In genomic region chr12:92133166-92133565, GRCh38 we compare ENCODE assay signal across 11 cellular contexts. TPM values are rescaled to one million over a fixed set of nuclear protein-coding genes. Genes with fewer than 3 reads are reported as not detected.
DNase-seq lines count a peak whose midpoint lies in the region; ATAC-seq and TF ChIP-seq lines count a peak whose summit lies in the region.
"Had no signal": no experiment of that assay in that cellular context is flagged by ENCODE, and none has a peak within 500 bp of the region (broad histone marks: within the 10 kb centered on the region; RNA-seq: fewer than 3 reads in every experiment).

No MANE protein-coding gene starts in this region.

- intact Hi-C loops in activated naive CD4-positive, alpha-beta T cell treated with anti-CD3 and anti-CD28 coated beads for 36 hours (cut with micrococcal nuclease) = loop anchor here (1.0 to 5.0 kb wide), 2 partner anchors 9 to 1439 kb away; partner anchors contain the start of gene SOCS2
- intact Hi-C loops in activated B cell treated with CpG ODN at 0.5 μM for 24 hours (cut with micrococcal nuclease) (no loop called here), right cardiac atrium (cut with DNase I) (loop anchor here in 2 of 4 donors (5.0 to 10.0 kb wide), 5 partner anchors 48 to 748 kb away; no protein-coding TSS in a partner anchor), thyroid gland (cut with DNase I) (no loop called here)

- H3K4me3 Mint-ChIP-seq in activated naive CD4-positive, alpha-beta T cell treated with anti-CD3 and anti-CD28 coated beads for 36 hours = peak overlapping the region; percentile 46
- H3K4me3 Mint-ChIP-seq in activated B cell treated with CpG ODN at 0.5 μM for 24 hours = peak overlapping the region; percentile 73

- TF ChIP-seq CTCF in activated B cell treated with CpG ODN at 0.5 μM for 24 hours (IDR thresholded peaks at IDR 0.05) = no peak
- TF ChIP-seq CTCF in thyroid gland (IDR thresholded peaks at IDR 0.05) = no peak

- POLR2A ChIA-PET in activated B cell treated with CpG ODN at 0.5 μM for 24 hours (lab: Charles Lee) = interaction anchor here (0.6 to 7.7 kb wide), 13 partner anchors 9 to 437 kb away, joined by 3 to 170 read pairs (median 4); partner anchors contain the start of gene BTG1

- H3K4me3 ChIP-seq in right cardiac atrium (ENCODE audit: low read length) (no peak overlapping the region), thyroid gland (replicated peaks in 1 of 3) (no peak overlapping the region)

- ATAC-seq in activated B cell treated with CpG ODN at 0.5 μM for 24 hours (ENCODE audit: low read depth) = no peak
- ATAC-seq in right cardiac atrium = peak; percentile 84 to 87
- ATAC-seq in GM21786 (IDR thresholded peaks at IDR 0.05; ENCODE audit: unreplicated experiment) = no peak

- TF ChIP-seq POLR2A in thyroid gland (IDR thresholded peaks at IDR 0.05) = no peak

- no peaks in the 10 kb centered on the region for H3K27me3 ChIP-seq in right cardiac atrium (ENCODE audit: control insufficient read depth, insufficient read depth)
- no peaks in the 10 kb centered on the region for H3K27me3 ChIP-seq in thyroid gland
- H3K27me3 ChIP-seq: BE2C had no signal

- H3K27ac ChIP-seq in right cardiac atrium (ENCODE audit: low read length) = peak overlapping the region; percentile 37
- H3K27ac ChIP-seq in thyroid gland = peak overlapping the region; percentile 22 to 30 (median 27)

- no peaks in the 10 kb centered on the region for H3K9me3 Mint-ChIP-seq in activated naive CD4-positive, alpha-beta T cell treated with anti-CD3 and anti-CD28 coated beads for 36 hours
- no peaks in the 10 kb centered on the region for H3K9me3 Mint-ChIP-seq in activated B cell treated with CpG ODN at 0.5 μM for 24 hours

- no peaks in the 10 kb centered on the region for H3K36me3 ChIP-seq in thyroid gland
- H3K36me3 ChIP-seq: BE2C had no signal

- CTCF ChIA-PET in activated naive CD4-positive, alpha-beta T cell treated with anti-CD3 and anti-CD28 coated beads for 36 hours (lab: Charles Lee) = interaction anchor here (0.8 to 5.1 kb wide), 4 partner anchors 12 to 144 kb away, joined by 3 to 27 read pairs (median 3); partner anchors contain the start of gene BTG1
- CTCF ChIA-PET in activated B cell treated with CpG ODN at 0.5 μM for 24 hours (lab: Charles Lee) = interaction anchor here (0.7 to 3.0 kb wide), 3 partner anchors 11 to 322 kb away, joined by 3 to 13 read pairs (median 11); partner anchors contain the start of gene BTG1

- no peaks in the 10 kb centered on the region for H3K9me3 ChIP-seq in right cardiac atrium (ENCODE audit: control insufficient read depth, low read length)
- H3K9me3 ChIP-seq in thyroid gland = no peaks in the 10 kb centered on the region
- H3K9me3 ChIP-seq: BE2C had no signal

- 0% methylated on average over 1 of the region's 1 CpG for WGBS in right cardiac atrium
- WGBS in thyroid gland, 2 donors = 5% methylated on average over 1 of the region's 1 CpG; no CpG with 5 or more reads in 1 of the 2 donors

- H3K27me3 Mint-ChIP-seq in activated naive CD4-positive, alpha-beta T cell treated with anti-CD3 and anti-CD28 coated beads for 36 hours (ENCODE audit: low read depth) = no peaks in the 10 kb centered on the region
- H3K27me3 Mint-ChIP-seq in activated B cell treated with CpG ODN at 0.5 μM for 24 hours = no peaks in the 10 kb centered on the region

- peaks cover 16% of the 10 kb centered on the region for H3K4me1 ChIP-seq in right cardiac atrium (ENCODE audit: control insufficient read depth, insufficient read depth, low read length)
- peaks cover 42 to 52% of the 10 kb centered on the region in 2 donors for H3K4me1 ChIP-seq in thyroid gland

- H3K27ac Mint-ChIP-seq in activated naive CD4-positive, alpha-beta T cell treated with anti-CD3 and anti-CD28 coated beads for 36 hours = peak overlapping the region; percentile 99
- peak overlapping the region; percentile 57 for H3K27ac Mint-ChIP-seq in activated B cell treated with CpG ODN at 0.5 μM for 24 hours

- peaks cover 51% of the 10 kb centered on the region for H3K36me3 Mint-ChIP-seq in activated naive CD4-positive, alpha-beta T cell treated with anti-CD3 and anti-CD28 coated beads for 36 hours (ENCODE audit: low read depth)
- peaks cover 84% of the 10 kb centered on the region for H3K36me3 Mint-ChIP-seq in activated B cell treated with CpG ODN at 0.5 μM for 24 hours (ENCODE audit: low read depth)

- peaks cover 85% of the 10 kb centered on the region for H3K4me1 Mint-ChIP-seq in activated naive CD4-positive, alpha-beta T cell treated with anti-CD3 and anti-CD28 coated beads for 36 hours (ENCODE audit: low read depth)
- peaks cover 87% of the 10 kb centered on the region for H3K4me1 Mint-ChIP-seq in activated B cell treated with CpG ODN at 0.5 μM for 24 hours

- DNase-seq in activated naive CD4-positive, alpha-beta T cell treated with anti-CD3 and anti-CD28 coated beads for 36 hours = no peak
- DNase-seq in activated naive CD4-positive, alpha-beta T cell treated with Interleukin-2 at 50 U/mL for 16 hours = no peak
- DNase-seq in activated B cell treated with CpG ODN at 0.5 μM for 24 hours = no peak
- DNase-seq in right cardiac atrium = no peak
- DNase-seq in thyroid gland = no peak
- no peak for DNase-seq in effector CD4-positive, alpha-beta T cell
- no peak for DNase-seq in dermis blood vessel endothelial cell
- DNase-seq: foreskin melanocyte, SHP77 treated with DMSO at 0.1 percent for 48 hours had no signal

RNA-seq across cellular contexts. Expression of gene BTG1, which starts 12.5 kb away (rescaled TPM):
- 100 to 1,000 TPM; 218 to 223 TPM for total RNA-seq in activated naive CD4-positive, alpha-beta T cell treated with anti-CD3 and anti-CD28 coated beads for 36 hours
- total RNA-seq in activated B cell treated with CpG ODN at 0.5 μM for 24 hours (423 and 429 TPM in 2 replicates), right cardiac atrium (100 to 1,000 TPM in 3 of 4 donors, 10 to 100 TPM in 1; 95.7 to 147 (median 134) TPM), thyroid gland (10 to 100 TPM; 21.9 to 28.1 (median 24.3) TPM), dermis blood vessel endothelial cell (32.3 and 40.9 TPM in 2 replicates)
- 59.5 TPM for polyA plus RNA-seq in right cardiac atrium

Comparison
In these comparisons a context has a peak if more than half of its experiments do, and no peak if none do; other contexts are left out.
1. ATAC-seq: peak in right cardiac atrium (2 of 2); none in activated B cell treated with CpG ODN at 0.5 μM for 24 hours (single experiment) and GM21786 (single experiment).